ENCODE assay signal across 25 cellular contexts in the genomic region with DNA sequence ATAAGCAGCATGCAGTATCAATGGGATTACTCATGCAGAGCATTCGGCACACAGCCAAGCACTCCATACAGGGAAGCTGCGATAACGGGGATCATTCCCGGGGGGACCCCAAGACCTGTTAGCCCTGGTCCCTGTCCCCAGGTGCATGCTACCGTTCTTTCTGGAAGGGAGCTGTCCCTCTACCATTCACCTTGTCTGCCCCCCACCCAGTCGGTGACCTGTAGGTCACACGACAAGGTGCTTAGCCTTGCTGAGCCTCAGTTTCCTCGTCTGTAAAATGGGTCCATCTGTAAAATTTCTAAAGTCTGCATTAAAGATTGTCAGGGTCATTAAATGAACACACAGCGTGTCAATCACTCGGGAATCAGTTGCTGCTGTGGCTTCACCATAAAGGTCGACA. TPM values are rescaled to one million over a fixed set of nuclear protein-coding genes. Genes with fewer than 3 reads are reported as not detected.
DNase-seq lines count a peak whose midpoint lies in the region; ATAC-seq and TF ChIP-seq lines count a peak whose summit lies in the region.
"Had no signal": no experiment of that assay in that cellular context is flagged by ENCODE, and none has a peak within 500 bp of the region (broad histone marks: within the 10 kb centered on the region; RNA-seq: fewer than 3 reads in every experiment).

No MANE protein-coding gene starts in this region.

- POLR2A ChIA-PET in PC-3 (lab: Charles Lee; ENCODE audit: unreplicated experiment), result no interaction called here

- H3K79me2 ChIP-seq in PC-3 (ENCODE audit: low read length), result peaks cover 19% of the 10 kb centered on the region

- peaks cover 4% of the 10 kb centered on the region for H3F3A ChIP-seq in PC-3 (ENCODE audit: low read length, unreplicated experiment)

- intact Hi-C loops in PC-3 (cut with micrococcal nuclease), result no loop called here
- intact Hi-C loops in uterus (cut with DNase I; ENCODE audit: low total_unique reads), result no loop called here
- intact Hi-C loops in head of caudate nucleus (cut with DNase I), result no loop called here

- H2AFZ ChIP-seq in PC-3 (ENCODE audit: low read length), result no peak overlapping the region

- no peaks in the 10 kb centered on the region for H3K9me3 ChIP-seq in PC-3 (ENCODE audit: low read length)
- no peaks in the 10 kb centered on the region for H3K9me3 ChIP-seq in uterus
- H3K9me3 ChIP-seq: BE2C, MG63, Peyer's patch had no signal

- H3K4me3 Mint-ChIP-seq in activated naive CD4-positive, alpha-beta T cell treated with anti-CD3 and anti-CD28 coated beads, Interleukin-2, amount 50 U/mL, for 24 hours, result no peak overlapping the region
- no peak overlapping the region for H3K4me3 Mint-ChIP-seq in activated naive CD4-positive, alpha-beta T cell treated with anti-CD3 and anti-CD28 coated beads, Interleukin-2, amount 10 ng/mL, durations not matched to agents 7 days and 5 days
- H3K4me3 Mint-ChIP-seq: CD14-positive monocyte; CD8-positive, alpha-beta memory T cell had no signal

- no peak for TF ChIP-seq POLR2A in uterus (IDR thresholded peaks at IDR 0.05)

- H3K9me2 ChIP-seq in PC-3 (replicated peaks; ENCODE audit: low read length), result no peaks in the 10 kb centered on the region

- H3K4me3 ChIP-seq in PC-3 (ENCODE audit: low read length) (no peak overlapping the region), uterus (no peak overlapping the region)
- H3K4me3 ChIP-seq: MG63, Peyer's patch, SK-N-MC had no signal

- H3K27ac Mint-ChIP-seq in activated naive CD4-positive, alpha-beta T cell treated with anti-CD3 and anti-CD28 coated beads, Interleukin-2, amount 50 U/mL, for 24 hours, result peak overlapping the region; percentile 74
- H3K27ac Mint-ChIP-seq in activated naive CD4-positive, alpha-beta T cell treated with anti-CD3 and anti-CD28 coated beads, Interleukin-2, amount 10 ng/mL, durations not matched to agents 7 days and 5 days, result no peak overlapping the region

- H3K27me3 Mint-ChIP-seq in activated naive CD4-positive, alpha-beta T cell treated with anti-CD3 and anti-CD28 coated beads, Interleukin-2, amount 50 U/mL, for 24 hours, result peaks cover 7% of the 10 kb centered on the region
- peaks cover 44% of the 10 kb centered on the region for H3K27me3 Mint-ChIP-seq in activated naive CD4-positive, alpha-beta T cell treated with anti-CD3 and anti-CD28 coated beads, Interleukin-2, amount 10 ng/mL, durations not matched to agents 7 days and 5 days

- H3K27ac ChIP-seq in PC-3 (ENCODE audit: low read length), result peak overlapping the region; percentile 93
- H3K27ac ChIP-seq in cingulate gyrus (ENCODE audit: low read depth, low read length), result peak overlapping the region; percentile 75
- H3K27ac ChIP-seq in temporal lobe (ENCODE audit: low read depth, low read length), result peak overlapping the region; percentile 58
- H3K27ac ChIP-seq in uterus, result no peak overlapping the region
- H3K27ac ChIP-seq: 22Rv1, Peyer's patch, SK-N-MC had no signal

- H3K27me3 ChIP-seq in PC-3 (ENCODE audit: low read length), result no peaks in the 10 kb centered on the region
- no peaks in the 10 kb centered on the region for H3K27me3 ChIP-seq in uterus
- H3K27me3 ChIP-seq: MG63, Peyer's patch had no signal

- no peak for ATAC-seq in PC-3

- no peaks in the 10 kb centered on the region for H4K20me1 ChIP-seq in PC-3 (ENCODE audit: low read length)

- no peaks in the 10 kb centered on the region for H3K36me3 ChIP-seq in PC-3 (ENCODE audit: low read depth, low read length)
- H3K36me3 ChIP-seq in uterus, result no peaks in the 10 kb centered on the region
- H3K36me3 ChIP-seq: BE2C, MG63, Peyer's patch had no signal

- H3K9ac ChIP-seq in PC-3 (ENCODE audit: low read length), result no peak overlapping the region; the same call in 1 of the 2 replicates

- H3K9me3 Mint-ChIP-seq in activated naive CD4-positive, alpha-beta T cell treated with anti-CD3 and anti-CD28 coated beads, Interleukin-2, amount 50 U/mL, for 24 hours, result no peaks in the 10 kb centered on the region
- H3K9me3 Mint-ChIP-seq in activated naive CD4-positive, alpha-beta T cell treated with anti-CD3 and anti-CD28 coated beads, Interleukin-2, amount 10 ng/mL, durations not matched to agents 7 days and 5 days, result no peaks in the 10 kb centered on the region
- H3K9me3 Mint-ChIP-seq: CD8-positive, alpha-beta memory T cell had no signal

- H3K4me2 ChIP-seq in PC-3 (ENCODE audit: low read length), result no peak overlapping the region

- TF ChIP-seq CTCF in PC-3 (conservative IDR thresholded peaks at IDR 0.05; ENCODE audit: low read depth, low read length) (no peak), uterus (IDR thresholded peaks at IDR 0.05) (no peak)

- CTCF ChIA-PET in activated naive CD4-positive, alpha-beta T cell treated with anti-CD3 and anti-CD28 coated beads, Interleukin-2, amount 10 ng/mL, durations not matched to agents 7 days and 5 days (lab: Charles Lee), result no interaction called here
- CTCF ChIA-PET in PC-3 (lab: Charles Lee), result no interaction called here

- H3K4me1 ChIP-seq in PC-3 (ENCODE audit: insufficient read depth, low read length) (peaks cover 37% of the 10 kb centered on the region), uterus (no peaks in the 10 kb centered on the region)
- H3K4me1 ChIP-seq: BE2C, Peyer's patch had no signal

- peaks cover 22% of the 10 kb centered on the region for H3K4me1 Mint-ChIP-seq in activated naive CD4-positive, alpha-beta T cell treated with anti-CD3 and anti-CD28 coated beads, Interleukin-2, amount 50 U/mL, for 24 hours
- H3K4me1 Mint-ChIP-seq in activated naive CD4-positive, alpha-beta T cell treated with anti-CD3 and anti-CD28 coated beads, Interleukin-2, amount 10 ng/mL, durations not matched to agents 7 days and 5 days, result peaks cover 20% of the 10 kb centered on the region

- DNase-seq in activated naive CD4-positive, alpha-beta T cell treated with anti-CD3 and anti-CD28 coated beads, Interleukin-2, amount 10 ng/mL, durations not matched to agents 7 days and 5 days, result no peak
- DNase-seq in PC-3 (no peak), uterus (no peak), head of caudate nucleus (no peak), NAMALWA (ENCODE audit: low spot score) (no peak)
- DNase-seq: ACHN; BE2C; CD8-positive, alpha-beta memory T cell; DMS153; KG1; MG63; NCI-H1694; NCI-H2029 treated with DMSO at 0.1 percent for 48 hours; NCI-H2227 treated with DMSO at 0.1 percent for 48 hours; NCI-H526 treated with DMSO at 0.1 percent for 48 hours; Peyer's patch; SIG-M5 had no signal

- no peaks in the 10 kb centered on the region for H3K36me3 Mint-ChIP-seq in activated naive CD4-positive, alpha-beta T cell treated with anti-CD3 and anti-CD28 coated beads, Interleukin-2, amount 50 U/mL, for 24 hours
- no peaks in the 10 kb centered on the region for H3K36me3 Mint-ChIP-seq in activated naive CD4-positive, alpha-beta T cell treated with anti-CD3 and anti-CD28 coated beads, Interleukin-2, amount 10 ng/mL, durations not matched to agents 7 days and 5 days
- H3K36me3 Mint-ChIP-seq: CD14-positive monocyte had no signal

- no TSS peak for BruUV-seq in PC-3 (replicated peaks; lab: Mats Ljungman, UMichigan)

RNA-seq across cellular contexts. Expression of gene ACP7, which starts 6.8 kb away (rescaled TPM):
- total RNA-seq in PC-3 (2014; rRNA removed), result 3.4 and 5.0 TPM in 2 replicates
- not detected for total RNA-seq in temporal lobe
- total RNA-seq in uterus, result under 1 TPM in 1 of 4 donors, not detected in 3; 0.55 TPM
- total RNA-seq: CD8-positive, alpha-beta memory T cell; H4; Peyer's patch had no signal

RNA-seq across cellular contexts. Expression of gene FBXO27, which starts 45.0 kb away (rescaled TPM):
- total RNA-seq in PC-3 (2014; rRNA removed), result 7.1 and 16.5 TPM in 2 replicates
- 8.9 TPM for total RNA-seq in temporal lobe
- 10 to 100 TPM in 1 of 4 donors, 1 to 10 TPM in 3; 3.4 to 11.3 (median 7.8) TPM for total RNA-seq in uterus
- total RNA-seq: HT1080 had no signal

RNA-seq across cellular contexts. Expression of gene PAK4, which starts 48.3 kb away (rescaled TPM):
- total RNA-seq in PC-3 (2014; rRNA removed) (13.5 and 16.2 TPM in 2 replicates), temporal lobe (2.7 TPM), uterus (10 to 100 TPM in 3 of 4 donors, under 1 TPM in 1; 0.26 to 57.4 (median 24.3) TPM)

Comparison
In these comparisons a context has a peak if more than half of its experiments do, and no peak if none do; other contexts are left out.
1. H3K27ac ChIP-seq: peak in PC-3 (single experiment), cingulate gyrus (single experiment) and temporal lobe (single experiment); none in uterus (0 of 2).